8 cellular contexts compared by ENCODE assay signal in the genomic region with DNA sequence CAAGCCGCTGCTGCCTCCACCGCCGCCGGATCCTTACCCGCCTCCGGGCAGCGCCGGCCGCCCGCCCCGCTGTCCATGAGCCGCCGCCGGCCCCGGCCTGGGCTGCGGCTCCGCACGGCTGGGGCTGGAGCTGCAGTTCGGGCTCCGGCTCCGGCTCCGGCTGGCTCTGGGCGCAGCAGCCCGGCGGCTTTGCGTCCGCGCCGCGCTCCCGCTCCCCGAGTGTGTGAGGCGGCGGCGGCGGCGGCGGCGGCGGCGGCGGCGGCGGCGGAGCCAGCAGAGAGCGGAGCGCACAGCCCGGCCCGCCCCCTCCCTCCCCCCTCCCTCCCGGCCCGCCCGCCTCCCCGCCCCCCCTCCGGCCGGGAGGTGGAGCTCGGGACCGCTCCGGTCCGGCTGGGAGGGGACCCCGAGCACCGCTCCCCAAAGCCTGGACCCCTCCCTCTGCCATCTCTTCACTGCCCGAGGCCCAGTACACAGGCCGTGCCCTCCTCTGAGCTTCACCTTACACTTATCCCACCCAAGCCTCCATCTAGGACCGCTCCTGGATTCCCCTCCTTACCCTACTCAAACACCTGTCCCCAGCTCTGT. TPM values are rescaled to one million over a fixed set of nuclear protein-coding genes. Genes with fewer than 3 reads are reported as not detected.
DNase-seq lines count a peak whose midpoint lies in the region; ATAC-seq and TF ChIP-seq lines count a peak whose summit lies in the region.

PCDH1 (minus strand) TSS at position 225 of the 585 bp plus-strand sequence; CDS start at position 77, 148 bp downstream.

- DNase-seq in NCI-H460 (ENCODE audit: extremely low read depth, low read depth) (peak; percentile 29), astrocyte of the cerebellum (ENCODE audit: low read depth) (no peak), right cardiac atrium (peak in 2 of 3 donors; percentile 72 to 81), trophoblast cell (peak; percentile 41 to 60), NCI-H1105 (lab: John Stamatoyannopoulos, UW) (no peak), SKM-1 (lab: John Stamatoyannopoulos, UW; ENCODE audit: unreplicated experiment) (no peak)

- no peak within 1 kb of the TSS for H3K27ac ChIP-seq in DOHH2 (ENCODE audit: low read depth, low read length)
- H3K27ac ChIP-seq in right cardiac atrium (ENCODE audit: low read length): peak within 1 kb of the TSS; percentile 83
- H3K27ac ChIP-seq in trophoblast cell (ENCODE audit: low read depth, low read length): no peak within 1 kb of the TSS

- H3K9me3 ChIP-seq in DOHH2 (ENCODE audit: control insufficient read depth, insufficient read depth, low read length) (no peaks in the 10 kb centered on the region), right cardiac atrium (ENCODE audit: control insufficient read depth, low read length) (no peaks in the 10 kb centered on the region), trophoblast cell (ENCODE audit: insufficient read depth, low read depth, low read length) (peaks cover 2% of the 10 kb centered on the region)

- intact Hi-C loops in right cardiac atrium (cut with DNase I): loop anchor here in 3 of 4 donors (2.0 to 10.0 kb wide), 4 partner anchors 51 to 176 kb away; no protein-coding TSS in a partner anchor

- no peak within 1 kb of the TSS for H2BK5ac ChIP-seq in trophoblast cell (ENCODE audit: low read depth, low read length, poor library complexity)

- no peak within 1 kb of the TSS for H4K8ac ChIP-seq in trophoblast cell (ENCODE audit: low read depth, low read length)

- peak within 1 kb of the TSS; percentile 42 for H3K4me3 ChIP-seq in DOHH2 (ENCODE audit: low read length)
- peak within 1 kb of the TSS; percentile 35 for H3K4me3 ChIP-seq in astrocyte of the cerebellum (ENCODE audit: low read depth, low read length)
- peak within 1 kb of the TSS; percentile 90 for H3K4me3 ChIP-seq in right cardiac atrium (ENCODE audit: low read length)
- H3K4me3 ChIP-seq in trophoblast cell (ENCODE audit: low read depth, low read length): peak within 1 kb of the TSS; percentile 72

- H3K9me2 ChIP-seq in DOHH2 (replicated peaks; ENCODE audit: control insufficient read depth, low read length): no peaks in the 10 kb centered on the region

- H2BK12ac ChIP-seq in trophoblast cell (ENCODE audit: low read length): no peak within 1 kb of the TSS

- H3K4ac ChIP-seq in trophoblast cell (ENCODE audit: low read depth, low read length): no peak within 1 kb of the TSS

- no peaks in the 10 kb centered on the region for H3F3A ChIP-seq in DOHH2 (ENCODE audit: control insufficient read depth, insufficient read depth)

- H3K23ac ChIP-seq in trophoblast cell (ENCODE audit: low read length): no peak within 1 kb of the TSS

- H3K79me1 ChIP-seq in trophoblast cell (ENCODE audit: low read length): no peaks in the 10 kb centered on the region

- in situ Hi-C loops in astrocyte of the cerebellum (cut with HindIII; ENCODE audit: low sequenced_read_pairs): no loop called here

- no peaks in the 10 kb centered on the region for H3K36me3 ChIP-seq in DOHH2 (ENCODE audit: control insufficient read depth, low read length)
- H3K36me3 ChIP-seq in trophoblast cell (ENCODE audit: control insufficient read depth in 1 of 2, insufficient read depth in 2 of 2, low read length in 2 of 2): no peaks in the 10 kb centered on the region

- no peak within 1 kb of the TSS for H2AFZ ChIP-seq in trophoblast cell (ENCODE audit: insufficient read depth, low read length, poor library complexity)

- no peaks in the 10 kb centered on the region for H3K79me2 ChIP-seq in DOHH2 (ENCODE audit: control insufficient read depth, low read length)
- no peaks in the 10 kb centered on the region for H3K79me2 ChIP-seq in trophoblast cell (ENCODE audit: control insufficient read depth, insufficient read depth, low read length, poor library complexity)

- H3K4me1 ChIP-seq in DOHH2 (ENCODE audit: control insufficient read depth, low read length) (peaks cover 18% of the 10 kb centered on the region), right cardiac atrium (ENCODE audit: control insufficient read depth, insufficient read depth, low read length) (peaks cover 3% of the 10 kb centered on the region), trophoblast cell (ENCODE audit: control insufficient read depth in 1 of 2, insufficient read depth in 2 of 2, low read length in 2 of 2) (peaks cover 33 to 51% of the 10 kb centered on the region in 2 experiments)

- TF ChIP-seq CTCF in DOHH2 (IDR thresholded peaks at IDR 0.05; ENCODE audit: low read depth, low read length, poor library complexity, severe bottlenecking): no peak
- TF ChIP-seq CTCF in astrocyte of the cerebellum (IDR thresholded peaks at IDR 0.05; ENCODE audit: low read depth, low read length, missing control alignments): no peak

- H2BK120ac ChIP-seq in trophoblast cell (ENCODE audit: insufficient read depth, low read length, poor library complexity): no peak within 1 kb of the TSS

- ATAC-seq in right cardiac atrium: peak; percentile 67 to 71
- ATAC-seq in HG02610 (IDR thresholded peaks at IDR 0.05; ENCODE audit: unreplicated experiment): no peak

- H3K27me3 ChIP-seq in DOHH2 (ENCODE audit: control insufficient read depth, low read length) (peaks cover 88% of the 10 kb centered on the region), right cardiac atrium (ENCODE audit: control insufficient read depth, insufficient read depth) (no peaks in the 10 kb centered on the region), trophoblast cell (ENCODE audit: insufficient read depth, low read length) (peaks cover 26% of the 10 kb centered on the region)

- no peaks in the 10 kb centered on the region for H4K20me1 ChIP-seq in DOHH2 (ENCODE audit: control insufficient read depth, insufficient read depth, low read depth, low read length)

- H4K91ac ChIP-seq in trophoblast cell (ENCODE audit: low read depth, low read length): no peak within 1 kb of the TSS

- under 1% methylated on average over 57 of the region's 64 CpGs for WGBS in right cardiac atrium
- WGBS in trophoblast cell (ENCODE audit: extremely low coverage, insufficient coverage, insufficient read length): no CpG with 5 or more reads among the region's 64 CpGs

- no peak within 1 kb of the TSS for H4K12ac ChIP-seq in trophoblast cell (ENCODE audit: low read depth, low read length)

- no peak within 1 kb of the TSS for H2AK5ac ChIP-seq in trophoblast cell (ENCODE audit: low read length)

- H3K9ac ChIP-seq in trophoblast cell (ENCODE audit: low read length): no peak within 1 kb of the TSS

- H3K4me2 ChIP-seq in DOHH2 (ENCODE audit: low read length): peak within 1 kb of the TSS; percentile 64
- H3K4me2 ChIP-seq in trophoblast cell (ENCODE audit: low read length): peak within 1 kb of the TSS; percentile 93

- no peak within 1 kb of the TSS for H3K14ac ChIP-seq in trophoblast cell (ENCODE audit: low read length)

- no peak within 1 kb of the TSS for H3K18ac ChIP-seq in trophoblast cell (ENCODE audit: low read length)

RNA-seq across cellular contexts. Expression of gene PCDH1, which starts in this region (rescaled TPM):
- total RNA-seq in NCI-H460 (2014; rRNA removed; shearing (Covaris generic)): 3.3 TPM in 2 replicates
- polyA plus RNA-seq in NCI-H460 (2014; cell fraction: nucleus; rRNA removed): 0.67 and 0.69 TPM in 2 replicates
- total RNA-seq in right cardiac atrium: 10 to 100 TPM in 2 of 4 donors, 1 to 10 TPM in 2; 7.2 to 21.3 (median 12.2) TPM
- polyA plus RNA-seq in right cardiac atrium: 9.2 TPM
- 5.0 TPM in 2 replicates for polyA plus RNA-seq in trophoblast cell (2013)

Comparison
In these comparisons a context has a peak if more than half of its experiments do, and no peak if none do; other contexts are left out.
1. H3K4me3 ChIP-seq: peak in every context shown above with its lines; median percentile 90 in right cardiac atrium; 72 in trophoblast cell; 42 in DOHH2; 35 in astrocyte of the cerebellum.
2. DNase-seq: peak in NCI-H460 (single experiment), right cardiac atrium (2 of 3) and trophoblast cell (2 of 2); none in astrocyte of the cerebellum (single experiment), NCI-H1105 (single experiment) and SKM-1 (single experiment).